1 cellular context compared by ENCODE assay signal in the genomic region with DNA sequence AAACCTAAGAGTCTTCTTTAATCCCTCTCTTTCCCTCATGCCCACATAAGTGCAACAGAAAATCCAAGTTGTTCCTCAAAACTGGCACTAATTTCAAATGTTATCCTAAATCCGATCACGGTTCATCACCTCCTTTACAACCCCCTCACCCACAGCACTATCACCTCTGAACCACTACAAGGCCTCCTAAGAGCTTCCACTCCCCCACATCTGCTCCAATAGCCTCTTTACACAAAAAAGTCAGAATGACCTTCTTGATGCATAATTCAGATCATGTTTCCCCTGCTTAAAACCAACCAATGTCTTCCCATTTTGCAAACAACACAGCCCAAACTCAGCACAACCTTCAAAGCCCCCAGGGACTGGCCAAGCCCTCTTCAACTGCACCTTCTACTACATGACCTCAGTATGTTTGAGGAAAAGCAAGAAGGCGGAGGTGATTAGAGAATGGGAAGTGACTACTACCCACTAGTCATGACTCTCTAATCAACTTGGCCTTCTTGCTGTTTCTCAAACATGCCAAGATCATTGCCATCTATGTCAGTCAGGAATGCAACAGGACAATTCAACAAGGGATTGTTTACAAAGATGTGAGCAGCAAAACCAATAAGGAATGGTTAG.
TF ChIP-seq lines count a peak whose summit lies in the region.

No MANE protein-coding gene starts in this region.

TF ChIP-seq in K562, 482 proteins besides CTCF, POLR2A, EP300 and RAD21:
- TF ChIP-seq, protein P1, sequence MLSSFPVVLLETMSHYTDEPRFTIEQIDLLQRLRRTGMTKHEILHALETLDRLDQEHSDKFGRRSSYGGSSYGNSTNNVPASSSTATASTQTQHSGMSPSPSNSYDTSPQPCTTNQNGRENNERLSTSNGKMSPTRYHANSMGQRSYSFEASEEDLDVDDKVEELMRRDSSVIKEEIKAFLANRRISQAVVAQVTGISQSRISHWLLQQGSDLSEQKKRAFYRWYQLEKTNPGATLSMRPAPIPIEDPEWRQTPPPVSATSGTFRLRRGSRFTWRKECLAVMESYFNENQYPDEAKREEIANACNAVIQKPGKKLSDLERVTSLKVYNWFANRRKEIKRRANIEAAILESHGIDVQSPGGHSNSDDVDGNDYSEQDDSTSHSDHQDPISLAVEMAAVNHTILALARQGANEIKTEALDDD (IDR thresholded peaks at IDR 0.05) = peak; percentile 79
- no peak for TF ChIP-seq ZFP36 (IDR thresholded peaks at IDR 0.05; ENCODE audit: low read depth, low read length, partially characterized antibody)
- peak; percentile 30; the same call in 1 of the 2 replicates for TF ChIP-seq EGR1 (conservative IDR thresholded peaks at IDR 0.05)
- 0 out of 2 replicates have a peak, but pooled peaks have one; percentile 18 for TF ChIP-seq FOSL1 (tag; conservative IDR thresholded peaks at IDR 0.05)
- TF ChIP-seq L3MBTL2 (IDR thresholded peaks at IDR 0.05) = no peak
- TF ChIP-seq RHOXF2B (CRISPR knock-in tag; conservative IDR thresholded peaks at IDR 0.05) = no peak
- peak; percentile 54; the same call in 1 of the 2 replicates for TF ChIP-seq EHMT2 (IDR thresholded peaks at IDR 0.05)
- TF ChIP-seq ZFP30 (CRISPR knock-in tag; IDR thresholded peaks at IDR 0.05; ENCODE audit: borderline replicate concordance) = no peak
- 0 out of 2 replicates have a peak, but pooled peaks have one; percentile 17 for TF ChIP-seq SPI1 (IDR thresholded peaks at IDR 0.05; ENCODE audit: borderline replicate concordance, low read depth, low read length)
- peak; percentile 13; the same call in 1 of the 2 replicates for TF ChIP-seq TEAD4 (IDR thresholded peaks at IDR 0.05; ENCODE audit: low read length)
- TF ChIP-seq TEAD4 (CRISPR knock-in tag; IDR thresholded peaks at IDR 0.05; ENCODE audit: borderline replicate concordance) = no peak
- 0 out of 2 replicates have a peak, but pooled peaks have one; percentile 37 for TF ChIP-seq DPF2 (IDR thresholded peaks at IDR 0.05)
- TF ChIP-seq ARID1B (IDR thresholded peaks at IDR 0.05) = peak; percentile 57
- TF ChIP-seq, protein P2, sequence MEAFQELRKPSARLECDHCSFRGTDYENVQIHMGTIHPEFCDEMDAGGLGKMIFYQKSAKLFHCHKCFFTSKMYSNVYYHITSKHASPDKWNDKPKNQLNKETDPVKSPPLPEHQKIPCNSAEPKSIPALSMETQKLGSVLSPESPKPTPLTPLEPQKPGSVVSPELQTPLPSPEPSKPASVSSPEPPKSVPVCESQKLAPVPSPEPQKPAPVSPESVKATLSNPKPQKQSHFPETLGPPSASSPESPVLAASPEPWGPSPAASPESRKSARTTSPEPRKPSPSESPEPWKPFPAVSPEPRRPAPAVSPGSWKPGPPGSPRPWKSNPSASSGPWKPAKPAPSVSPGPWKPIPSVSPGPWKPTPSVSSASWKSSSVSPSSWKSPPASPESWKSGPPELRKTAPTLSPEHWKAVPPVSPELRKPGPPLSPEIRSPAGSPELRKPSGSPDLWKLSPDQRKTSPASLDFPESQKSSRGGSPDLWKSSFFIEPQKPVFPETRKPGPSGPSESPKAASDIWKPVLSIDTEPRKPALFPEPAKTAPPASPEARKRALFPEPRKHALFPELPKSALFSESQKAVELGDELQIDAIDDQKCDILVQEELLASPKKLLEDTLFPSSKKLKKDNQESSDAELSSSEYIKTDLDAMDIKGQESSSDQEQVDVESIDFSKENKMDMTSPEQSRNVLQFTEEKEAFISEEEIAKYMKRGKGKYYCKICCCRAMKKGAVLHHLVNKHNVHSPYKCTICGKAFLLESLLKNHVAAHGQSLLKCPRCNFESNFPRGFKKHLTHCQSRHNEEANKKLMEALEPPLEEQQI (IDR thresholded peaks at IDR 0.05) = no peak
- peak; percentile 55 for TF ChIP-seq CBFA2T3 (IDR thresholded peaks at IDR 0.05)
- TF ChIP-seq, protein P3, sequence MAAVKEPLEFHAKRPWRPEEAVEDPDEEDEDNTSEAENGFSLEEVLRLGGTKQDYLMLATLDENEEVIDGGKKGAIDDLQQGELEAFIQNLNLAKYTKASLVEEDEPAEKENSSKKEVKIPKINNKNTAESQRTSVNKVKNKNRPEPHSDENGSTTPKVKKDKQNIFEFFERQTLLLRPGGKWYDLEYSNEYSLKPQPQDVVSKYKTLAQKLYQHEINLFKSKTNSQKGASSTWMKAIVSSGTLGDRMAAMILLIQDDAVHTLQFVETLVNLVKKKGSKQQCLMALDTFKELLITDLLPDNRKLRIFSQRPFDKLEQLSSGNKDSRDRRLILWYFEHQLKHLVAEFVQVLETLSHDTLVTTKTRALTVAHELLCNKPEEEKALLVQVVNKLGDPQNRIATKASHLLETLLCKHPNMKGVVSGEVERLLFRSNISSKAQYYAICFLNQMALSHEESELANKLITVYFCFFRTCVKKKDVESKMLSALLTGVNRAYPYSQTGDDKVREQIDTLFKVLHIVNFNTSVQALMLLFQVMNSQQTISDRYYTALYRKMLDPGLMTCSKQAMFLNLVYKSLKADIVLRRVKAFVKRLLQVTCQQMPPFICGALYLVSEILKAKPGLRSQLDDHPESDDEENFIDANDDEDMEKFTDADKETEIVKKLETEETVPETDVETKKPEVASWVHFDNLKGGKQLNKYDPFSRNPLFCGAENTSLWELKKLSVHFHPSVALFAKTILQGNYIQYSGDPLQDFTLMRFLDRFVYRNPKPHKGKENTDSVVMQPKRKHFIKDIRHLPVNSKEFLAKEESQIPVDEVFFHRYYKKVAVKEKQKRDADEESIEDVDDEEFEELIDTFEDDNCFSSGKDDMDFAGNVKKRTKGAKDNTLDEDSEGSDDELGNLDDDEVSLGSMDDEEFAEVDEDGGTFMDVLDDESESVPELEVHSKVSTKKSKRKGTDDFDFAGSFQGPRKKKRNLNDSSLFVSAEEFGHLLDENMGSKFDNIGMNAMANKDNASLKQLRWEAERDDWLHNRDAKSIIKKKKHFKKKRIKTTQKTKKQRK (IDR thresholded peaks at IDR 0.05; ENCODE audit: borderline replicate concordance, low read depth, low read length) = no peak
- no peak for TF ChIP-seq ZNF699 (CRISPR knock-in tag; IDR thresholded peaks at IDR 0.05; ENCODE audit: insufficient replicate concordance)
- TF ChIP-seq GATAD2A (IDR thresholded peaks at IDR 0.05) = peak; percentile 49; the same call in 1 of the 2 replicates
- 0 out of 2 replicates have a peak, but pooled peaks have one; percentile 10 for TF ChIP-seq TAL1 (IDR thresholded peaks at IDR 0.05)
- 0 out of 4 replicates have a peak, but pooled peaks of 1 of the 2 experiments have one; percentile 20 for TF ChIP-seq KDM1A (IDR thresholded peaks at IDR 0.05)
- no peak for TF ChIP-seq PHB2 (IDR thresholded peaks at IDR 0.05; ENCODE audit: low read depth)
- TF ChIP-seq ZNF384 (IDR thresholded peaks at IDR 0.05; ENCODE audit: low read depth, low read length) = no peak
- 0 out of 2 replicates have a peak, but pooled peaks have one; percentile 22 for TF ChIP-seq TCF3 (CRISPR knock-in tag; IDR thresholded peaks at IDR 0.05)
- TF ChIP-seq ZNF75A (CRISPR knock-in tag; IDR thresholded peaks at IDR 0.05) = no peak
